10 cellular contexts compared by ENCODE assay signal in genomic region chr12:56722832-56723231, GRCh38. TPM values are rescaled to one million over a fixed set of nuclear protein-coding genes. Genes with fewer than 3 reads are reported as not detected.
A peak's percentile ranks its signal among the peaks of the same experiment; 100 is the strongest.
DNase-seq lines count a peak whose midpoint lies in the region; ATAC-seq and TF ChIP-seq lines count a peak whose summit lies in the region.
"Had no signal": no experiment of that assay in that cellular context is flagged by ENCODE, and none has a peak within 500 bp of the region (broad histone marks: within the 10 kb centered on the region; RNA-seq: fewer than 3 reads in every experiment).

No MANE protein-coding gene starts in this region.

- H3K4me1 Mint-ChIP-seq in activated CD8-positive, alpha-beta memory T cell treated with anti-CD3 and anti-CD28 coated beads, Interleukin-2, amount 10 ng/mL, durations not matched to agents 7 days and 5 days = peaks cover 66% of the 10 kb centered on the region

- no peak for TF ChIP-seq POLR2A in stomach (IDR thresholded peaks at IDR 0.05)

- no peak for TF ChIP-seq CTCF in stomach (IDR thresholded peaks at IDR 0.05)

- ATAC-seq in activated CD8-positive, alpha-beta memory T cell treated with anti-CD3 and anti-CD28 coated beads, Interleukin-2, amount 10 ng/mL, durations not matched to agents 7 days and 5 days = no peak
- ATAC-seq in activated naive CD4-positive, alpha-beta T cell treated with anti-CD3 and anti-CD28 coated beads, Interleukin-2, amount 50 U/mL, for 72 hours = no peak
- ATAC-seq in HG03135 (IDR thresholded peaks at IDR 0.05; ENCODE audit: unreplicated experiment) (no peak), HG02885 (IDR thresholded peaks at IDR 0.05; ENCODE audit: poor library complexity, unreplicated experiment) (no peak)

- DNase-seq in activated CD8-positive, alpha-beta memory T cell treated with anti-CD3 and anti-CD28 coated beads, Interleukin-2, amount 10 ng/mL, durations not matched to agents 7 days and 5 days = no peak
- DNase-seq in activated CD8-positive, alpha-beta memory T cell treated with anti-CD3 and anti-CD28 coated beads for 24 hours = no peak
- no peak for DNase-seq in activated naive CD4-positive, alpha-beta T cell treated with anti-CD3 and anti-CD28 coated beads, Interleukin-2, amount 50 U/mL, for 72 hours (ENCODE audit: low spot score in 2 of 2)
- DNase-seq in stomach (no peak), NCI-H524 (lab: John Stamatoyannopoulos, UW) (no peak)
- DNase-seq: NCI-H774; stimulated activated CD4-positive, alpha-beta T cell treated with anti-CD3 and anti-CD28 coated beads, Interleukin-2, amount 100 ng/mL, for 24 hours had no signal

- H3K36me3 ChIP-seq in iPS-20b (ENCODE audit: insufficient read depth, low read depth, low read length) = peaks cover 67% of the 10 kb centered on the region
- peaks cover 11 to 40% (median 33%) of the 10 kb centered on the region in 4 donors for H3K36me3 ChIP-seq in stomach

- H3K27ac ChIP-seq in iPS-20b (ENCODE audit: low read length) = no peak overlapping the region
- peak overlapping the region in 4 of 5 donors; percentile 33 to 96 (median 74) for H3K27ac ChIP-seq in stomach

- H3K27ac Mint-ChIP-seq in activated CD8-positive, alpha-beta memory T cell treated with anti-CD3 and anti-CD28 coated beads, Interleukin-2, amount 10 ng/mL, durations not matched to agents 7 days and 5 days = peak overlapping the region; percentile 79
- H3K27ac Mint-ChIP-seq in activated naive CD4-positive, alpha-beta T cell treated with anti-CD3 and anti-CD28 coated beads, Interleukin-2, amount 50 U/mL, for 72 hours = peak overlapping the region; percentile 96

- H3K9me3 ChIP-seq in iPS-20b (ENCODE audit: insufficient read depth, low read depth, low read length) = no peaks in the 10 kb centered on the region
- no peaks in the 10 kb centered on the region for H3K9me3 ChIP-seq in stomach

- peak overlapping the region; percentile 100; the same call in 1 of the 2 replicates for H3K9ac ChIP-seq in iPS-20b (ENCODE audit: low read depth, low read length)

- peaks cover 72% of the 10 kb centered on the region for H3K36me3 Mint-ChIP-seq in activated CD8-positive, alpha-beta memory T cell treated with anti-CD3 and anti-CD28 coated beads, Interleukin-2, amount 10 ng/mL, durations not matched to agents 7 days and 5 days
- H3K36me3 Mint-ChIP-seq in activated naive CD4-positive, alpha-beta T cell treated with anti-CD3 and anti-CD28 coated beads, Interleukin-2, amount 50 U/mL, for 72 hours = peaks cover 55 to 86% of the 10 kb centered on the region in 2 donors

- H3K4me3 Mint-ChIP-seq in activated CD8-positive, alpha-beta memory T cell treated with anti-CD3 and anti-CD28 coated beads, Interleukin-2, amount 10 ng/mL, durations not matched to agents 7 days and 5 days = peak overlapping the region; percentile 98

- intact Hi-C loops in stomach (cut with DNase I; ENCODE audit: low total_unique reads) = loop anchor here (10.0 kb wide), 1 partner anchor 78 kb away; the partner anchor contains the start of gene ATP5F1B

- CTCF ChIA-PET in activated CD8-positive, alpha-beta memory T cell treated with anti-CD3 and anti-CD28 coated beads, Interleukin-2, amount 10 ng/mL, durations not matched to agents 7 days and 5 days (lab: Charles Lee) = no interaction called here

- no peaks in the 10 kb centered on the region for H3K27me3 Mint-ChIP-seq in activated CD8-positive, alpha-beta memory T cell treated with anti-CD3 and anti-CD28 coated beads, Interleukin-2, amount 10 ng/mL, durations not matched to agents 7 days and 5 days

- H3K4me1 ChIP-seq in iPS-20b (ENCODE audit: insufficient read depth, low read length) (peaks cover 42% of the 10 kb centered on the region), stomach (peaks cover 65 to 78% (median 75%) of the 10 kb centered on the region in 4 donors)

- H3K27me3 ChIP-seq in iPS-20b (ENCODE audit: insufficient read depth, low read length) = no peaks in the 10 kb centered on the region
- no peaks in the 10 kb centered on the region for H3K27me3 ChIP-seq in stomach

- no peaks in the 10 kb centered on the region for H3K9me3 Mint-ChIP-seq in activated CD8-positive, alpha-beta memory T cell treated with anti-CD3 and anti-CD28 coated beads, Interleukin-2, amount 10 ng/mL, durations not matched to agents 7 days and 5 days (ENCODE audit: low read depth)
- no peaks in the 10 kb centered on the region for H3K9me3 Mint-ChIP-seq in activated naive CD4-positive, alpha-beta T cell treated with anti-CD3 and anti-CD28 coated beads, Interleukin-2, amount 50 U/mL, for 72 hours

- H3K4me3 ChIP-seq in iPS-20b (ENCODE audit: low read length) (peak overlapping the region; percentile 100), stomach (peak overlapping the region in 3 of 4 donors; percentile 72 to 93 (median 87))

- WGBS in stomach, 5 donors = 27 to 57% (median 46%) methylated on average over 4 of the region's 4 CpGs

- no peak for TF ChIP-seq EP300 in stomach (IDR thresholded peaks at IDR 0.05)

RNA-seq across cellular contexts. Expression of gene NACA, which starts 2.3 kb away (rescaled TPM):
- 100 to 1,000 TPM; 723 to 803 TPM for total RNA-seq in activated CD8-positive, alpha-beta memory T cell treated with anti-CD3 and anti-CD28 coated beads, Interleukin-2, amount 10 ng/mL, durations not matched to agents 7 days and 5 days
- total RNA-seq in activated naive CD4-positive, alpha-beta T cell treated with anti-CD3 and anti-CD28 coated beads, Interleukin-2, amount 50 U/mL, for 72 hours = 1,000 to 10,000 TPM; 1,074 to 1,104 TPM
- 1,000 to 10,000 TPM in 2 of 5 donors, 100 to 1,000 TPM in 3; 366 to 1,322 (median 558) TPM for total RNA-seq in stomach
- polyA plus RNA-seq in stomach = 1,000 to 10,000 TPM; 1,626 to 2,450 (median 1,999) TPM

RNA-seq across cellular contexts. Expression of gene PRIM1, which starts 29.3 kb away (rescaled TPM):
- total RNA-seq in activated CD8-positive, alpha-beta memory T cell treated with anti-CD3 and anti-CD28 coated beads, Interleukin-2, amount 10 ng/mL, durations not matched to agents 7 days and 5 days = 10 to 100 TPM; 62.9 to 65.3 TPM
- total RNA-seq in activated naive CD4-positive, alpha-beta T cell treated with anti-CD3 and anti-CD28 coated beads, Interleukin-2, amount 50 U/mL, for 72 hours = 10 to 100 TPM; 71.9 to 76.6 TPM
- total RNA-seq in stomach = 10 to 100 TPM in 3 of 5 donors, 1 to 10 TPM in 1, not detected in 1; 5.2 to 45.5 (median 16.8) TPM
- 1 to 10 TPM; 4.3 to 5.7 (median 5.0) TPM for polyA plus RNA-seq in stomach

RNA-seq across cellular contexts. Expression of gene PTGES3, which starts 34.7 kb away (rescaled TPM):
- 100 to 1,000 TPM; 241 to 268 TPM for total RNA-seq in activated CD8-positive, alpha-beta memory T cell treated with anti-CD3 and anti-CD28 coated beads, Interleukin-2, amount 10 ng/mL, durations not matched to agents 7 days and 5 days
- total RNA-seq in activated naive CD4-positive, alpha-beta T cell treated with anti-CD3 and anti-CD28 coated beads, Interleukin-2, amount 50 U/mL, for 72 hours = 100 to 1,000 TPM; 285 to 294 TPM
- total RNA-seq in stomach = 100 to 1,000 TPM in 1 of 5 donors, 10 to 100 TPM in 4; 43.3 to 120 (median 78.8) TPM
- 100 to 1,000 TPM in 2 of 3 donors, 10 to 100 TPM in 1; 97.7 to 145 (median 113) TPM for polyA plus RNA-seq in stomach

RNA-seq across cellular contexts. Expression of gene HSD17B6, which starts 40.3 kb away (rescaled TPM):
- total RNA-seq in activated CD8-positive, alpha-beta memory T cell treated with anti-CD3 and anti-CD28 coated beads, Interleukin-2, amount 10 ng/mL, durations not matched to agents 7 days and 5 days = 1 to 10 TPM; 2.9 to 4.5 TPM
- total RNA-seq in activated naive CD4-positive, alpha-beta T cell treated with anti-CD3 and anti-CD28 coated beads, Interleukin-2, amount 50 U/mL, for 72 hours = 1 to 10 TPM; 2.9 to 9.3 TPM
- 1 to 10 TPM in 4 of 5 donors, not detected in 1; 4.4 to 8.0 (median 6.2) TPM for total RNA-seq in stomach
- 10 to 100 TPM in 1 of 3 donors, 1 to 10 TPM in 2; 4.9 to 11.3 (median 5.4) TPM for polyA plus RNA-seq in stomach
